Comparison of ENCODE assay signal across 10 cellular contexts in genomic region chr17:27282054-27282501, GRCh38. TPM values are rescaled to one million over a fixed set of nuclear protein-coding genes. Genes with fewer than 3 reads are reported as not detected.
DNase-seq lines count a peak whose midpoint lies in the region; ATAC-seq and TF ChIP-seq lines count a peak whose summit lies in the region.
"Had no signal": no experiment of that assay in that cellular context is flagged by ENCODE, and none has a peak within 500 bp of the region (broad histone marks: within the 10 kb centered on the region; RNA-seq: fewer than 3 reads in every experiment).

No MANE protein-coding gene starts in this region.

- dilution Hi-C loops in IMR-90 (cut with HindIII; ENCODE audit: low sequenced_read_pairs, unreplicated experiment) = no loop called here

- no peak overlapping the region for H3K56ac ChIP-seq in IMR-90 (ENCODE audit: extremely low read depth, insufficient read depth, low read length)

- no peak overlapping the region for H2AFZ ChIP-seq in IMR-90 (replicated peaks; ENCODE audit: low read length, poor library complexity)

- no peak overlapping the region for H3K27ac Mint-ChIP-seq in activated naive CD8-positive, alpha-beta T cell treated with anti-CD3 and anti-CD28 coated beads, Interleukin-2, amount 50 U/mL, for 24 hours

- H4K8ac ChIP-seq in IMR-90 (ENCODE audit: low read depth in 2 of 2, low read length in 2 of 2) = no peak overlapping the region

- H3K4ac ChIP-seq in IMR-90 (ENCODE audit: low read depth, low read length) = no peak overlapping the region

- H2BK120ac ChIP-seq in IMR-90 (ENCODE audit: low read depth, low read length) = no peak overlapping the region

- in situ Hi-C loops in IMR-90 (cut with MboI; ENCODE audit: low sequenced_read_pairs) = no loop called here

- H3K36me3 ChIP-seq in IMR-90 (ENCODE audit: control insufficient read depth, insufficient read depth, low read length) (no peaks in the 10 kb centered on the region), gastroesophageal sphincter (no peaks in the 10 kb centered on the region), suprapubic skin (no peaks in the 10 kb centered on the region)
- H3K36me3 ChIP-seq: BLaER1 had no signal

- intact Hi-C loops in IMR-90 (cut with micrococcal nuclease) = no loop called here

- no peaks in the 10 kb centered on the region for H3K9me3 Mint-ChIP-seq in activated naive CD8-positive, alpha-beta T cell treated with anti-CD3 and anti-CD28 coated beads, Interleukin-2, amount 50 U/mL, for 24 hours

- TF ChIP-seq EP300 in gastroesophageal sphincter (IDR thresholded peaks at IDR 0.05) (no peak), suprapubic skin (IDR thresholded peaks at IDR 0.05) (no peak)

- H3K18ac ChIP-seq in IMR-90 (ENCODE audit: low read depth, low read length) = no peak overlapping the region

- no peak overlapping the region for H2BK20ac ChIP-seq in IMR-90 (ENCODE audit: low read depth, low read length)

- H3K4me3 ChIP-seq in IMR-90 (ENCODE audit: insufficient read depth, low read depth, low read length) (no peak overlapping the region), gastroesophageal sphincter (no peak overlapping the region), suprapubic skin (no peak overlapping the region)
- H3K4me3 ChIP-seq: BLaER1 had no signal

- DNase-seq in AG09319 (ENCODE audit: extremely low read depth, low read depth) (peak; percentile 57), GM20000 (ENCODE audit: low spot score) (peak; percentile 52), IMR-90 (peak; percentile 50), GDM1 (lab: John Stamatoyannopoulos, UW) (no peak), medulla oblongata (ENCODE audit: extremely low spot score) (no peak), suprapubic skin (ENCODE audit: low spot score in 2 of 2) (no peak)
- DNase-seq in activated naive CD8-positive, alpha-beta T cell treated with anti-CD3 and anti-CD28 coated beads, Interleukin-2, amount 50 U/mL, for 24 hours = no peak
- DNase-seq: stimulated activated CD4-positive, alpha-beta T cell treated with anti-CD3 and anti-CD28 coated beads, Interleukin-15, amount 100 ng/mL, for 24 hours had no signal

- no peak overlapping the region for H2BK15ac ChIP-seq in IMR-90 (ENCODE audit: low read depth, low read length)

- H3K27ac ChIP-seq in IMR-90 (ENCODE audit: insufficient read depth, low read length) (no peak overlapping the region), gastroesophageal sphincter (no peak overlapping the region), suprapubic skin (no peak overlapping the region)
- H3K27ac ChIP-seq: BLaER1 had no signal

- no peak for TF ChIP-seq CTCF in AG09319 (IDR thresholded peaks at IDR 0.05; ENCODE audit: low read depth, low read length)
- TF ChIP-seq CTCF in GM20000 (IDR thresholded peaks at IDR 0.05; ENCODE audit: extremely low read depth, missing control alignments) = no peak
- no peak for TF ChIP-seq CTCF in IMR-90 (conservative IDR thresholded peaks at IDR 0.05; ENCODE audit: low read depth, low read length)
- TF ChIP-seq CTCF in gastroesophageal sphincter (IDR thresholded peaks at IDR 0.05) = no peak
- TF ChIP-seq CTCF in suprapubic skin (IDR thresholded peaks at IDR 0.05) = no peak

- H3K4me2 ChIP-seq in IMR-90 (ENCODE audit: low read depth, low read length) = no peak overlapping the region

- TF ChIP-seq POLR2A in IMR-90 (IDR thresholded peaks at IDR 0.05; ENCODE audit: low read depth, low read length) (no peak), gastroesophageal sphincter (IDR thresholded peaks at IDR 0.05) (no peak), suprapubic skin (IDR thresholded peaks at IDR 0.05) (no peak)

- no peak for TF ChIP-seq RAD21 in IMR-90 (IDR thresholded peaks at IDR 0.05; ENCODE audit: low read length)

- H3K79me1 ChIP-seq in IMR-90 (ENCODE audit: low read depth in 1 of 2, low read length in 2 of 2) = no peaks in the 10 kb centered on the region

- H3K9me3 ChIP-seq in IMR-90 (ENCODE audit: control insufficient read depth, insufficient read depth, low read length) (no peaks in the 10 kb centered on the region), gastroesophageal sphincter (no peaks in the 10 kb centered on the region), suprapubic skin (no peaks in the 10 kb centered on the region)
- H3K9me3 ChIP-seq: BLaER1 had no signal

- H3K14ac ChIP-seq in IMR-90 (replicated peaks; ENCODE audit: low read depth, low read length) = no peak overlapping the region

- H3K36me3 Mint-ChIP-seq in activated naive CD8-positive, alpha-beta T cell treated with anti-CD3 and anti-CD28 coated beads, Interleukin-2, amount 50 U/mL, for 24 hours (ENCODE audit: low read depth) = no peaks in the 10 kb centered on the region

- H3K9me1 ChIP-seq in IMR-90 (ENCODE audit: insufficient read depth, low read length) = no peaks in the 10 kb centered on the region

- no peak overlapping the region for H2BK5ac ChIP-seq in IMR-90 (ENCODE audit: low read depth, low read length, poor library complexity, severe bottlenecking)

- no peak overlapping the region for H4K5ac ChIP-seq in IMR-90 (ENCODE audit: low read depth, low read length)

- no peak overlapping the region for H3K4me3 Mint-ChIP-seq in activated naive CD8-positive, alpha-beta T cell treated with anti-CD3 and anti-CD28 coated beads, Interleukin-2, amount 50 U/mL, for 24 hours

- CTCF ChIA-PET in IMR-90 (lab: Yijun Ruan, JAX) = no interaction called here

- H3K9ac ChIP-seq in IMR-90 (ENCODE audit: low read depth, low read length) = no peak overlapping the region
- H3K9ac ChIP-seq: BLaER1 had no signal

- no peak overlapping the region for H2AK9ac ChIP-seq in IMR-90 (replicated peaks; ENCODE audit: low read depth, low read length, poor library complexity)

- WGBS in IMR-90 (ENCODE audit: extremely low coverage in 2 of 2, insufficient read length in 1 of 2), 2 experiments = no CpG with 5 or more reads among the region's 1 CpG
- WGBS in gastroesophageal sphincter (ENCODE audit: low coverage in 1 of 2), 2 donors = 67 to 78% methylated on average over 1 of the region's 1 CpG
- WGBS in suprapubic skin = 65% methylated on average over 1 of the region's 1 CpG

- BruUV-seq in IMR-90 (replicated peaks; lab: Mats Ljungman, UMichigan) = no TSS peak

- ATAC-seq in IMR-90 (ENCODE audit: low read depth) (peak; percentile 65), gastroesophageal sphincter (peak; percentile 94)
- no peak for ATAC-seq in activated naive CD8-positive, alpha-beta T cell treated with anti-CD3 and anti-CD28 coated beads, Interleukin-2, amount 50 U/mL, for 24 hours

- no peaks in the 10 kb centered on the region for H4K20me1 ChIP-seq in IMR-90 (ENCODE audit: insufficient read depth, low read length)
- H4K20me1 ChIP-seq: BLaER1 had no signal

- H3K27me3 Mint-ChIP-seq in activated naive CD8-positive, alpha-beta T cell treated with anti-CD3 and anti-CD28 coated beads, Interleukin-2, amount 50 U/mL, for 24 hours = no peaks in the 10 kb centered on the region

- no peak overlapping the region for H4K91ac ChIP-seq in IMR-90 (ENCODE audit: insufficient read depth, low read depth, low read length)

- H2AK5ac ChIP-seq in IMR-90 (ENCODE audit: low read depth, low read length) = no peak overlapping the region

- H3K4me1 ChIP-seq in IMR-90 (ENCODE audit: control insufficient read depth, insufficient read depth, low read length) (peaks cover 2% of the 10 kb centered on the region; the same call in 1 of the 2 replicates), gastroesophageal sphincter (no peaks in the 10 kb centered on the region), suprapubic skin (no peaks in the 10 kb centered on the region)

- POLR2A ChIA-PET in IMR-90 (lab: Charles Lee; ENCODE audit: unreplicated experiment) = no interaction called here

- peaks cover 16% of the 10 kb centered on the region for H3K4me1 Mint-ChIP-seq in activated naive CD8-positive, alpha-beta T cell treated with anti-CD3 and anti-CD28 coated beads, Interleukin-2, amount 50 U/mL, for 24 hours

- peaks cover 2% of the 10 kb centered on the region; the same call in 1 of the 2 replicates for H3K27me3 ChIP-seq in IMR-90 (ENCODE audit: control insufficient read depth, insufficient read depth, low read length)
- no peaks in the 10 kb centered on the region for H3K27me3 ChIP-seq in gastroesophageal sphincter
- H3K27me3 ChIP-seq in suprapubic skin = no peaks in the 10 kb centered on the region
- H3K27me3 ChIP-seq: BLaER1 had no signal

- no peak overlapping the region for H3K23ac ChIP-seq in IMR-90 (ENCODE audit: low read depth, low read length)

TF ChIP-seq in IMR-90, 13 proteins besides CTCF, POLR2A, EP300 and RAD21:
- TF ChIP-seq CEBPB (IDR thresholded peaks at IDR 0.05; ENCODE audit: low read depth, low read length) = peak; percentile 81
- TF ChIP-seq BHLHE40 (IDR thresholded peaks at IDR 0.05; ENCODE audit: low read depth, low read length) = no peak
- no peak for TF ChIP-seq MAZ (IDR thresholded peaks at IDR 0.05; ENCODE audit: borderline replicate concordance, low read depth, low read length)
- TF ChIP-seq CHD1 (IDR thresholded peaks at IDR 0.05; ENCODE audit: low read depth, low read length) = no peak
- TF ChIP-seq ELK1 (IDR thresholded peaks at IDR 0.05; ENCODE audit: borderline replicate concordance, low read depth, low read length) = no peak
- no peak for TF ChIP-seq MAFK (IDR thresholded peaks at IDR 0.05; ENCODE audit: low read depth, low read length)
- no peak for TF ChIP-seq MXI1 (IDR thresholded peaks at IDR 0.05; ENCODE audit: borderline replicate concordance, low read depth, low read length)

RNA-seq across cellular contexts. Expression of gene WSB1, which starts 11.8 kb away (rescaled TPM):
- total RNA-seq in IMR-90 (2012; rRNA removed) (112 and 140 TPM in 2 replicates), gastroesophageal sphincter (100 to 1,000 TPM in 2 of 4 donors, 10 to 100 TPM in 2; 74.2 to 200 (median 133) TPM), suprapubic skin (100 to 1,000 TPM in 1 of 4 donors, 10 to 100 TPM in 3; 38.5 to 206 (median 57.2) TPM)
- polyA plus RNA-seq in IMR-90 (2012; rRNA removed) = 266 and 289 TPM in 2 replicates
- polyA plus RNA-seq in IMR-90 (2012; cell fraction: cytosol; rRNA removed) = 58.9 and 85.8 TPM in 2 replicates
- polyA plus RNA-seq in IMR-90 (2012; cell fraction: nucleus; rRNA removed; ENCODE audit: low replicate concordance) = 1,097 and 1,897 TPM in 2 replicates

Comparison
In these comparisons a context has a peak if more than half of its experiments do, and no peak if none do; other contexts are left out.
1. DNase-seq: peak in AG09319 (single experiment), GM20000 (single experiment) and IMR-90 (single experiment); none in GDM1 (single experiment), medulla oblongata (single experiment), activated naive CD8-positive, alpha-beta T cell treated with anti-CD3 and anti-CD28 coated beads, Interleukin-2, amount 50 U/mL, for 24 hours (single experiment) and suprapubic skin (0 of 2).